Comparison of ENCODE assay signal across 15 cellular contexts in the genomic region with DNA sequence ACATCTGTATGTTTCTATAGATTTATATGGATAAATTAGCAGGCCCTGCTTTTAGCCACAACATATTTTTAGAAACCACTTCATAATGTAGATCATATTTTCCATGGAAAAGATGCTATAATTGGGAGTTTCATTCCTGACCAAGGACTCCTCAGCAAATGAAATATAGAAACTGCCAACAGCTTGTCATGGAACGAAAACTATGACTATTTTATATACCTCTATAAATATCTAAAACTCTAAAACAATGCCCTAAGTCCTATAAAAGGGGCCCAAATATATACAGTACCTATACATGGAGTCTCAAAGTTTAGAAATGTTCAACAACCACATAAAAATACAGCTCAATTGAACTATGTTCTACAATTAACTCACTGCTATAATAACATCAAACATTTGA. TPM values are rescaled to one million over a fixed set of nuclear protein-coding genes. Genes with fewer than 3 reads are reported as not detected.
A peak's percentile ranks its signal among the peaks of the same experiment; 100 is the strongest.
DNase-seq lines count a peak whose midpoint lies in the region; ATAC-seq, FAIRE-seq and TF ChIP-seq lines count a peak whose summit lies in the region.
"Had no signal": no experiment of that assay in that cellular context is flagged by ENCODE, and none has a peak within 500 bp of the region (broad histone marks: within the 10 kb centered on the region; RNA-seq: fewer than 3 reads in every experiment).

No MANE protein-coding gene starts in this region.

- no peak for TF ChIP-seq CTCF in activated CD8-positive, alpha-beta T cell treated with anti-CD3 and anti-CD28 coated beads for 36 hours (IDR thresholded peaks at IDR 0.05)
- TF ChIP-seq CTCF in tibial nerve (IDR thresholded peaks at IDR 0.05), result no peak

- H3K36me3 ChIP-seq in tibial nerve, result no peaks in the 10 kb centered on the region

- peak; percentile 20 for ATAC-seq in activated CD8-positive, alpha-beta T cell treated with anti-CD3 and anti-CD28 coated beads for 36 hours
- no peak for ATAC-seq in activated CD8-positive, alpha-beta T cell treated with anti-CD3 and anti-CD28 coated beads, Interleukin-2, amount 10 ng/mL, durations not matched to agents 7 days and 5 days
- peak; percentile 47 for ATAC-seq in activated T-helper 17 cell treated with anti-CD3 and anti-CD28 coated beads, Interleukin-2, amount 50 U/mL, for 72 hours (replicated peaks)
- peak; percentile 80 for ATAC-seq in activated naive CD8-positive, alpha-beta T cell treated with anti-CD3 and anti-CD28 coated beads, Interleukin-2, amount 50 U/mL, for 24 hours

- POLR2A ChIA-PET in activated CD8-positive, alpha-beta T cell treated with anti-CD3 and anti-CD28 coated beads for 36 hours (lab: Charles Lee), result interaction anchor here (0.9 kb wide), 2 partner anchors 13 to 516 kb away, joined by 3 to 4 read pairs; no protein-coding TSS in a partner anchor
- POLR2A ChIA-PET in activated CD8-positive, alpha-beta T cell treated with anti-CD3 and anti-CD28 coated beads, Interleukin-2, amount 10 ng/mL, durations not matched to agents 7 days and 5 days (lab: Charles Lee), result no interaction called here

- H3K27ac ChIP-seq in tibial nerve (peak overlapping the region in 1 of 4 donors; percentile 49), substantia nigra (ENCODE audit: low read depth, low read length, poor library complexity, severe bottlenecking) (no peak overlapping the region)
- H3K27ac ChIP-seq: GM23248 had no signal

- CTCF ChIA-PET in activated CD8-positive, alpha-beta T cell treated with anti-CD3 and anti-CD28 coated beads for 36 hours (lab: Charles Lee), result interaction anchor here (0.7 to 1.2 kb wide), 3 partner anchors 44 to 69 kb away, joined by 3 to 4 read pairs (median 4); no protein-coding TSS in a partner anchor
- CTCF ChIA-PET in activated CD8-positive, alpha-beta T cell treated with anti-CD3 and anti-CD28 coated beads, Interleukin-2, amount 10 ng/mL, durations not matched to agents 7 days and 5 days (lab: Charles Lee), result interaction anchor here (1.0 to 2.8 kb wide), 3 partner anchors 12 to 240 kb away, joined by 3 to 11 read pairs (median 3); no protein-coding TSS in a partner anchor

- no peak for FAIRE-seq in H54 (lab: Jason Lieb, UNC)
- FAIRE-seq: A204.1 had no signal

- no peaks in the 10 kb centered on the region for H3K9me3 ChIP-seq in tibial nerve

- H3K4me3 ChIP-seq in tibial nerve, result no peak overlapping the region
- H3K4me3 ChIP-seq: GM23248 had no signal

- H3K27ac Mint-ChIP-seq in activated CD8-positive, alpha-beta T cell treated with anti-CD3 and anti-CD28 coated beads for 36 hours, result peak overlapping the region; percentile 67
- no peak overlapping the region for H3K27ac Mint-ChIP-seq in activated CD8-positive, alpha-beta T cell treated with anti-CD3 and anti-CD28 coated beads, Interleukin-2, amount 10 ng/mL, durations not matched to agents 7 days and 5 days
- H3K27ac Mint-ChIP-seq in activated T-helper 17 cell treated with anti-CD3 and anti-CD28 coated beads, Interleukin-2, amount 50 U/mL, for 72 hours, result peak overlapping the region; percentile 51
- H3K27ac Mint-ChIP-seq in activated naive CD8-positive, alpha-beta T cell treated with anti-CD3 and anti-CD28 coated beads, Interleukin-2, amount 50 U/mL, for 24 hours, result peak overlapping the region; percentile 90
- H3K27ac Mint-ChIP-seq: B cell; CD4-positive, alpha-beta T cell had no signal

- TF ChIP-seq POLR2A in H54 (IDR thresholded peaks at IDR 0.05; ENCODE audit: low read depth, low read length) (no peak), tibial nerve (IDR thresholded peaks at IDR 0.05) (no peak)

- peaks cover 0 to 9% (median 5%) of the 10 kb centered on the region in 4 donors for H3K4me1 ChIP-seq in tibial nerve

- no peak for DNase-seq in activated CD8-positive, alpha-beta T cell treated with anti-CD3 and anti-CD28 coated beads for 36 hours
- no peak for DNase-seq in activated CD8-positive, alpha-beta T cell treated with anti-CD3 and anti-CD28 coated beads, Interleukin-2, amount 10 ng/mL, durations not matched to agents 7 days and 5 days
- no peak for DNase-seq in activated naive CD8-positive, alpha-beta T cell treated with anti-CD3 and anti-CD28 coated beads, Interleukin-2, amount 50 U/mL, for 24 hours
- DNase-seq in H54 (ENCODE audit: insufficient read length, low spot score) (no peak), tibial nerve (ENCODE audit: low spot score in 2 of 2) (no peak), substantia nigra (lab: John Stamatoyannopoulos, UW) (no peak)
- DNase-seq: C1 segment of cervical spinal cord; Calu3; CD4-positive, alpha-beta T cell; DMS 273 treated with DMSO at 0.1 percent for 48 hours; GM23248; H7 had no signal

- H3K4me3 Mint-ChIP-seq in activated CD8-positive, alpha-beta T cell treated with anti-CD3 and anti-CD28 coated beads for 36 hours, result no peak overlapping the region
- H3K4me3 Mint-ChIP-seq in activated CD8-positive, alpha-beta T cell treated with anti-CD3 and anti-CD28 coated beads, Interleukin-2, amount 10 ng/mL, durations not matched to agents 7 days and 5 days, result no peak overlapping the region
- no peak overlapping the region for H3K4me3 Mint-ChIP-seq in activated T-helper 17 cell treated with anti-CD3 and anti-CD28 coated beads, Interleukin-2, amount 50 U/mL, for 72 hours
- no peak overlapping the region for H3K4me3 Mint-ChIP-seq in activated naive CD8-positive, alpha-beta T cell treated with anti-CD3 and anti-CD28 coated beads, Interleukin-2, amount 50 U/mL, for 24 hours
- H3K4me3 Mint-ChIP-seq: B cell; CD4-positive, alpha-beta T cell had no signal

- H3K27me3 ChIP-seq in tibial nerve, result no peaks in the 10 kb centered on the region

- H3K4me1 Mint-ChIP-seq in activated CD8-positive, alpha-beta T cell treated with anti-CD3 and anti-CD28 coated beads for 36 hours (ENCODE audit: low read depth), result peaks cover 21% of the 10 kb centered on the region
- H3K4me1 Mint-ChIP-seq in activated CD8-positive, alpha-beta T cell treated with anti-CD3 and anti-CD28 coated beads, Interleukin-2, amount 10 ng/mL, durations not matched to agents 7 days and 5 days (ENCODE audit: low read depth), result no peaks in the 10 kb centered on the region
- peaks cover 5% of the 10 kb centered on the region for H3K4me1 Mint-ChIP-seq in activated T-helper 17 cell treated with anti-CD3 and anti-CD28 coated beads, Interleukin-2, amount 50 U/mL, for 72 hours
- H3K4me1 Mint-ChIP-seq in activated naive CD8-positive, alpha-beta T cell treated with anti-CD3 and anti-CD28 coated beads, Interleukin-2, amount 50 U/mL, for 24 hours, result peaks cover 28% of the 10 kb centered on the region
- H3K4me1 Mint-ChIP-seq: B cell had no signal

- H3K9me3 Mint-ChIP-seq in activated CD8-positive, alpha-beta T cell treated with anti-CD3 and anti-CD28 coated beads for 36 hours, result peaks cover 14% of the 10 kb centered on the region
- no peaks in the 10 kb centered on the region for H3K9me3 Mint-ChIP-seq in activated CD8-positive, alpha-beta T cell treated with anti-CD3 and anti-CD28 coated beads, Interleukin-2, amount 10 ng/mL, durations not matched to agents 7 days and 5 days (ENCODE audit: insufficient read depth)
- H3K9me3 Mint-ChIP-seq in activated T-helper 17 cell treated with anti-CD3 and anti-CD28 coated beads, Interleukin-2, amount 50 U/mL, for 72 hours, result no peaks in the 10 kb centered on the region
- H3K9me3 Mint-ChIP-seq in activated naive CD8-positive, alpha-beta T cell treated with anti-CD3 and anti-CD28 coated beads, Interleukin-2, amount 50 U/mL, for 24 hours, result peaks cover 11% of the 10 kb centered on the region
- H3K9me3 Mint-ChIP-seq: CD4-positive, alpha-beta T cell had no signal

- intact Hi-C loops in activated CD8-positive, alpha-beta T cell treated with anti-CD3 and anti-CD28 coated beads for 36 hours (cut with micrococcal nuclease), result no loop called here

- no peak for TF ChIP-seq EP300 in tibial nerve (IDR thresholded peaks at IDR 0.05)

- 73 to 75% methylated on average over 1 of the region's 1 CpG for WGBS in tibial nerve, 2 donors

- H3K36me3 Mint-ChIP-seq in activated CD8-positive, alpha-beta T cell treated with anti-CD3 and anti-CD28 coated beads for 36 hours (ENCODE audit: low read depth), result no peaks in the 10 kb centered on the region
- no peaks in the 10 kb centered on the region for H3K36me3 Mint-ChIP-seq in activated CD8-positive, alpha-beta T cell treated with anti-CD3 and anti-CD28 coated beads, Interleukin-2, amount 10 ng/mL, durations not matched to agents 7 days and 5 days (ENCODE audit: low read depth)
- no peaks in the 10 kb centered on the region for H3K36me3 Mint-ChIP-seq in activated T-helper 17 cell treated with anti-CD3 and anti-CD28 coated beads, Interleukin-2, amount 50 U/mL, for 72 hours (ENCODE audit: low read depth)
- peaks cover 7% of the 10 kb centered on the region for H3K36me3 Mint-ChIP-seq in activated naive CD8-positive, alpha-beta T cell treated with anti-CD3 and anti-CD28 coated beads, Interleukin-2, amount 50 U/mL, for 24 hours (ENCODE audit: low read depth)

- H3K27me3 Mint-ChIP-seq in activated CD8-positive, alpha-beta T cell treated with anti-CD3 and anti-CD28 coated beads for 36 hours, result peaks cover 2% of the 10 kb centered on the region
- H3K27me3 Mint-ChIP-seq in activated CD8-positive, alpha-beta T cell treated with anti-CD3 and anti-CD28 coated beads, Interleukin-2, amount 10 ng/mL, durations not matched to agents 7 days and 5 days (ENCODE audit: low read depth), result peaks cover 8% of the 10 kb centered on the region
- H3K27me3 Mint-ChIP-seq in activated T-helper 17 cell treated with anti-CD3 and anti-CD28 coated beads, Interleukin-2, amount 50 U/mL, for 72 hours, result peaks cover 6% of the 10 kb centered on the region
- H3K27me3 Mint-ChIP-seq in activated naive CD8-positive, alpha-beta T cell treated with anti-CD3 and anti-CD28 coated beads, Interleukin-2, amount 50 U/mL, for 24 hours, result peaks cover 6% of the 10 kb centered on the region
- H3K27me3 Mint-ChIP-seq: B cell; CD4-positive, alpha-beta T cell had no signal

RNA-seq across cellular contexts. Expression of gene EID1, which starts 27.9 kb away (rescaled TPM):
- total RNA-seq in activated CD8-positive, alpha-beta T cell treated with anti-CD3 and anti-CD28 coated beads for 36 hours, result 10 to 100 TPM; 78.3 to 80.5 TPM
- total RNA-seq in activated CD8-positive, alpha-beta T cell treated with anti-CD3 and anti-CD28 coated beads, Interleukin-2, amount 10 ng/mL, durations not matched to agents 7 days and 5 days, result 10 to 100 TPM; 85.3 to 89.5 TPM
- total RNA-seq in activated T-helper 17 cell treated with anti-CD3 and anti-CD28 coated beads, Interleukin-2, amount 50 U/mL, for 72 hours, result 10 to 100 TPM; 67.5 to 96.9 TPM
- total RNA-seq in tibial nerve, result 100 to 1,000 TPM; 242 to 458 (median 311) TPM

RNA-seq across cellular contexts. Expression of gene SHC4, which starts 57.8 kb away (rescaled TPM):
- total RNA-seq in activated CD8-positive, alpha-beta T cell treated with anti-CD3 and anti-CD28 coated beads for 36 hours, result 1 to 10 TPM; 2.5 TPM
- under 1 TPM; 0.65 to 0.66 TPM for total RNA-seq in activated CD8-positive, alpha-beta T cell treated with anti-CD3 and anti-CD28 coated beads, Interleukin-2, amount 10 ng/mL, durations not matched to agents 7 days and 5 days
- 1 to 10 TPM; 1.0 TPM for total RNA-seq in activated T-helper 17 cell treated with anti-CD3 and anti-CD28 coated beads, Interleukin-2, amount 50 U/mL, for 72 hours
- 10 to 100 TPM; 36.9 to 71.7 (median 47.5) TPM for total RNA-seq in tibial nerve
- total RNA-seq: CD4-positive, alpha-beta T cell had no signal

Comparison
In these comparisons a context has a peak if more than half of its experiments do, and no peak if none do; other contexts are left out.
1. RNA of gene SHC4, which starts 57.8 kb away (total RNA-seq): 36.9 to 71.7 TPM in tibial nerve; 2.5 TPM in activated CD8-positive, alpha-beta T cell treated with anti-CD3 and anti-CD28 coated beads for 36 hours, 1.0 TPM in activated T-helper 17 cell treated with anti-CD3 and anti-CD28 coated beads, Interleukin-2, amount 50 U/mL, for 72 hours and 0.65 to 0.66 TPM in activated CD8-positive, alpha-beta T cell treated with anti-CD3 and anti-CD28 coated beads, Interleukin-2, amount 10 ng/mL, durations not matched to agents 7 days and 5 days; every median in the first group is over 10 times any median in the second.